In genomic region chr14:98932436-98933325, GRCh38 we compare ENCODE assay signal across 19 cellular contexts.
A peak's percentile ranks its signal among the peaks of the same experiment; 100 is the strongest.
DNase-seq lines count a peak whose midpoint lies in the region; ATAC-seq and TF ChIP-seq lines count a peak whose summit lies in the region.
"Had no signal": no experiment of that assay in that cellular context is flagged by ENCODE, and none has a peak within 500 bp of the region (broad histone marks: within the 10 kb centered on the region; RNA-seq: fewer than 3 reads in every experiment).

No MANE protein-coding gene starts in this region.

- H3K4me3 Mint-ChIP-seq in CD4-positive, alpha-beta memory T cell = peak overlapping the region; percentile 68 to 91 (median 83)
- peak overlapping the region; percentile 55 for H3K4me3 Mint-ChIP-seq in activated T-helper 1 cell treated with anti-CD3 and anti-CD28 coated beads, Interleukin-12 subunit alpha, Interleukin-12 subunit beta, Interleukin-2, Interleukin-4 antibody, amounts not matched to agents 30 ng/mL and 10 ng/mL and 1 ng/mL, durations not matched to agents 14 hours and 24 hours and 36 hours
- peak overlapping the region; percentile 68 to 90 (median 82) for H3K4me3 Mint-ChIP-seq in naive thymus-derived CD8-positive, alpha-beta T cell
- H3K4me3 Mint-ChIP-seq: naive B cell had no signal

- H3K4me1 ChIP-seq in CD4-positive, alpha-beta memory T cell (ENCODE audit: insufficient read depth, low read length) = peaks cover 66% of the 10 kb centered on the region
- H3K4me1 ChIP-seq in gastrocnemius medialis = no peaks in the 10 kb centered on the region
- H3K4me1 ChIP-seq: adrenal gland, HAP-1, parathyroid adenoma had no signal

- intact Hi-C loops in CD4-positive, alpha-beta memory T cell (cut with micrococcal nuclease) = loop anchor here (1.0 to 10.0 kb wide), 5 partner anchors 52 to 958 kb away; no protein-coding TSS in a partner anchor
- intact Hi-C loops in activated T-helper 1 cell treated with anti-CD3 and anti-CD28 coated beads, Interleukin-12 subunit alpha, Interleukin-12 subunit beta, Interleukin-2, Interleukin-4 antibody, amounts not matched to agents 30 ng/mL and 10 ng/mL and 1 ng/mL, durations not matched to agents 14 hours and 24 hours and 36 hours (cut with micrococcal nuclease) = loop anchor here (5.0 to 10.0 kb wide), 2 partner anchors 122 to 335 kb away; no protein-coding TSS in a partner anchor
- intact Hi-C loops in gastrocnemius medialis (cut with DNase I; ENCODE audit: low total_unique reads) = no loop called here

- DNase-seq in activated CD8-positive, alpha-beta memory T cell treated with anti-CD3 and anti-CD28 coated beads for 24 hours = peak; percentile 60
- DNase-seq in activated CD8-positive, alpha-beta memory T cell treated with anti-CD3 and anti-CD28 coated beads, Interleukin-2, amount 50 U/mL, for 48 hours = no peak
- peak in 4 of 5 donors; percentile 31 to 39 (median 36) for DNase-seq in CD4-positive, alpha-beta memory T cell
- DNase-seq in activated T-helper 1 cell treated with anti-CD3 and anti-CD28 coated beads, Interleukin-12 subunit alpha, Interleukin-12 subunit beta, Interleukin-2, Interleukin-4 antibody, amounts not matched to agents 30 ng/mL and 10 ng/mL and 1 ng/mL, durations not matched to agents 14 hours and 24 hours and 36 hours (ENCODE audit: low spot score) = no peak
- DNase-seq in naive thymus-derived CD8-positive, alpha-beta T cell = peak in 6 of 10 donors; percentile 15 to 59 (median 36)
- no peak for DNase-seq in gastrocnemius medialis
- DNase-seq: adrenal gland, erythroblast, naive B cell, NCI-H1105, NCI-H2081 treated with DMSO at 0.1 percent for 48 hours, NCI-H510A had no signal

- H3K4me3 ChIP-seq in CD4-positive, alpha-beta memory T cell (ENCODE audit: low read length in 2 of 2) = peak overlapping the region in 1 of 2 donors; percentile 41
- no peak overlapping the region for H3K4me3 ChIP-seq in gastrocnemius medialis
- H3K4me3 ChIP-seq: adrenal gland; BLaER1 treated with 17β-estradiol and CSF1 and Interleukin-3, amounts not matched to agents 10 nM and 100 nM; dorsolateral prefrontal cortex; GM12878; HAP-1 had no signal

- no peak for TF ChIP-seq POLR2A in gastrocnemius medialis (IDR thresholded peaks at IDR 0.05)

- peaks cover 0 to 4% (median 0%) of the 10 kb centered on the region in 8 donors for H3K9me3 Mint-ChIP-seq in CD4-positive, alpha-beta memory T cell
- no peaks in the 10 kb centered on the region for H3K9me3 Mint-ChIP-seq in activated T-helper 1 cell treated with anti-CD3 and anti-CD28 coated beads, Interleukin-12 subunit alpha, Interleukin-12 subunit beta, Interleukin-2, Interleukin-4 antibody, amounts not matched to agents 30 ng/mL and 10 ng/mL and 1 ng/mL, durations not matched to agents 14 hours and 24 hours and 36 hours
- H3K9me3 Mint-ChIP-seq in naive thymus-derived CD8-positive, alpha-beta T cell = peaks cover 0 to 6% (median 0%) of the 10 kb centered on the region in 9 donors

- H3K36me3 ChIP-seq in CD4-positive, alpha-beta memory T cell (ENCODE audit: insufficient read depth, low read length) = no peaks in the 10 kb centered on the region
- H3K36me3 ChIP-seq in gastrocnemius medialis = no peaks in the 10 kb centered on the region
- H3K36me3 ChIP-seq: adrenal gland; BLaER1 treated with 17β-estradiol and CSF1 and Interleukin-3, amounts not matched to agents 10 nM and 100 nM; HAP-1 had no signal

- H3K27ac ChIP-seq in CD4-positive, alpha-beta memory T cell (ENCODE audit: low read depth, low read length) = peak overlapping the region; percentile 16
- H3K27ac ChIP-seq in gastrocnemius medialis = no peak overlapping the region
- H3K27ac ChIP-seq: adrenal gland; BLaER1 treated with 17β-estradiol and CSF1 and Interleukin-3, amounts not matched to agents 10 nM and 100 nM; dorsolateral prefrontal cortex; parathyroid adenoma had no signal

- in situ Hi-C loops in gastrocnemius medialis (cut with MboI; ENCODE audit: low sequenced_read_pairs in 4 of 4) = no loop called here

- no peaks in the 10 kb centered on the region for H3K9me3 ChIP-seq in CD4-positive, alpha-beta memory T cell (ENCODE audit: control insufficient read depth in 1 of 2, low read length in 2 of 2)
- no peaks in the 10 kb centered on the region for H3K9me3 ChIP-seq in gastrocnemius medialis
- H3K9me3 ChIP-seq: adrenal gland; BLaER1 treated with 17β-estradiol and CSF1 and Interleukin-3, amounts not matched to agents 10 nM and 100 nM; HAP-1 had no signal

- peaks cover 63 to 92% (median 80%) of the 10 kb centered on the region in 4 donors for H3K4me1 Mint-ChIP-seq in CD4-positive, alpha-beta memory T cell
- peaks cover 55% of the 10 kb centered on the region for H3K4me1 Mint-ChIP-seq in activated T-helper 1 cell treated with anti-CD3 and anti-CD28 coated beads, Interleukin-12 subunit alpha, Interleukin-12 subunit beta, Interleukin-2, Interleukin-4 antibody, amounts not matched to agents 30 ng/mL and 10 ng/mL and 1 ng/mL, durations not matched to agents 14 hours and 24 hours and 36 hours (ENCODE audit: low read depth)
- H3K4me1 Mint-ChIP-seq in naive thymus-derived CD8-positive, alpha-beta T cell = peaks cover 58 to 97% (median 93%) of the 10 kb centered on the region in 4 donors
- H3K4me1 Mint-ChIP-seq: naive B cell had no signal

- CTCF ChIA-PET in CD4-positive, alpha-beta memory T cell (lab: Charles Lee; ENCODE audit: partially characterized antibody) = interaction anchor here (0.6 to 1.6 kb wide), 12 partner anchors 12 to 1025 kb away, joined by 3 to 5 read pairs (median 3); no protein-coding TSS in a partner anchor

- TF ChIP-seq CTCF in gastrocnemius medialis (IDR thresholded peaks at IDR 0.05 in 4 of 5, conservative IDR thresholded peaks at IDR 0.05 in 1 of 5) = no peak

- H3K27me3 ChIP-seq in CD4-positive, alpha-beta memory T cell (ENCODE audit: insufficient read depth, low read length) = no peaks in the 10 kb centered on the region
- H3K27me3 ChIP-seq in gastrocnemius medialis = no peaks in the 10 kb centered on the region
- H3K27me3 ChIP-seq: adrenal gland; BLaER1 treated with 17β-estradiol and CSF1 and Interleukin-3, amounts not matched to agents 10 nM and 100 nM had no signal

- H3K27me3 Mint-ChIP-seq in CD4-positive, alpha-beta memory T cell = no peaks in the 10 kb centered on the region
- no peaks in the 10 kb centered on the region for H3K27me3 Mint-ChIP-seq in activated T-helper 1 cell treated with anti-CD3 and anti-CD28 coated beads, Interleukin-12 subunit alpha, Interleukin-12 subunit beta, Interleukin-2, Interleukin-4 antibody, amounts not matched to agents 30 ng/mL and 10 ng/mL and 1 ng/mL, durations not matched to agents 14 hours and 24 hours and 36 hours (ENCODE audit: insufficient read depth)
- no peaks in the 10 kb centered on the region for H3K27me3 Mint-ChIP-seq in naive thymus-derived CD8-positive, alpha-beta T cell
- H3K27me3 Mint-ChIP-seq: naive B cell had no signal

- peaks cover 0 to 7% of the 10 kb centered on the region in 2 donors for H3K36me3 Mint-ChIP-seq in CD4-positive, alpha-beta memory T cell
- peaks cover 6% of the 10 kb centered on the region for H3K36me3 Mint-ChIP-seq in activated T-helper 1 cell treated with anti-CD3 and anti-CD28 coated beads, Interleukin-12 subunit alpha, Interleukin-12 subunit beta, Interleukin-2, Interleukin-4 antibody, amounts not matched to agents 30 ng/mL and 10 ng/mL and 1 ng/mL, durations not matched to agents 14 hours and 24 hours and 36 hours (ENCODE audit: low read depth)
- peaks cover 0 to 1% (median 0%) of the 10 kb centered on the region in 3 donors for H3K36me3 Mint-ChIP-seq in naive thymus-derived CD8-positive, alpha-beta T cell
- H3K36me3 Mint-ChIP-seq: naive B cell had no signal

- H3K27ac Mint-ChIP-seq in CD4-positive, alpha-beta memory T cell = peak overlapping the region; percentile 79 to 97 (median 91)
- peak overlapping the region; percentile 81 for H3K27ac Mint-ChIP-seq in activated T-helper 1 cell treated with anti-CD3 and anti-CD28 coated beads, Interleukin-12 subunit alpha, Interleukin-12 subunit beta, Interleukin-2, Interleukin-4 antibody, amounts not matched to agents 30 ng/mL and 10 ng/mL and 1 ng/mL, durations not matched to agents 14 hours and 24 hours and 36 hours
- peak overlapping the region; percentile 38 to 97 (median 96) for H3K27ac Mint-ChIP-seq in naive thymus-derived CD8-positive, alpha-beta T cell
- H3K27ac Mint-ChIP-seq: naive B cell had no signal

- ATAC-seq in naive thymus-derived CD8-positive, alpha-beta T cell = peak; percentile 28 to 40
- ATAC-seq in GM19351 (IDR thresholded peaks at IDR 0.05; ENCODE audit: unreplicated experiment) = no peak
- ATAC-seq in HG03108 (IDR thresholded peaks at IDR 0.05; ENCODE audit: unreplicated experiment) = no peak
- no peak for ATAC-seq in gastrocnemius medialis
- ATAC-seq: GM12878 had no signal

- POLR2A ChIA-PET in CD4-positive, alpha-beta memory T cell (lab: Charles Lee; ENCODE audit: partially characterized antibody) = interaction anchor here (0.5 to 3.6 kb wide), 19 partner anchors 10 to 955 kb away, joined by 3 to 29 read pairs (median 3); no protein-coding TSS in a partner anchor
- POLR2A ChIA-PET in naive thymus-derived CD8-positive, alpha-beta T cell (lab: Charles Lee) = interaction anchor here (0.6 to 4.1 kb wide), 10 partner anchors 13 to 1416 kb away, joined by 3 to 18 read pairs (median 4); no protein-coding TSS in a partner anchor

Comparison
In these comparisons a context has a peak if more than half of its experiments do, and no peak if none do; other contexts are left out.
1. DNase-seq: peak in activated CD8-positive, alpha-beta memory T cell treated with anti-CD3 and anti-CD28 coated beads for 24 hours (single experiment), CD4-positive, alpha-beta memory T cell (4 of 5) and naive thymus-derived CD8-positive, alpha-beta T cell (6 of 10); none in activated CD8-positive, alpha-beta memory T cell treated with anti-CD3 and anti-CD28 coated beads, Interleukin-2, amount 50 U/mL, for 48 hours (single experiment), activated T-helper 1 cell treated with anti-CD3 and anti-CD28 coated beads, Interleukin-12 subunit alpha, Interleukin-12 subunit beta, Interleukin-2, Interleukin-4 antibody, amounts not matched to agents 30 ng/mL and 10 ng/mL and 1 ng/mL, durations not matched to agents 14 hours and 24 hours and 36 hours (single experiment) and gastrocnemius medialis (0 of 2).
2. ATAC-seq: peak in naive thymus-derived CD8-positive, alpha-beta T cell (2 of 2); none in GM19351 (single experiment), HG03108 (single experiment) and gastrocnemius medialis (0 of 2).
3. Peak in every context shown above with its lines, with median percentiles within 50 percentile points of each other: H3K27ac Mint-ChIP-seq and H3K4me3 Mint-ChIP-seq.